In the genomic region with DNA sequence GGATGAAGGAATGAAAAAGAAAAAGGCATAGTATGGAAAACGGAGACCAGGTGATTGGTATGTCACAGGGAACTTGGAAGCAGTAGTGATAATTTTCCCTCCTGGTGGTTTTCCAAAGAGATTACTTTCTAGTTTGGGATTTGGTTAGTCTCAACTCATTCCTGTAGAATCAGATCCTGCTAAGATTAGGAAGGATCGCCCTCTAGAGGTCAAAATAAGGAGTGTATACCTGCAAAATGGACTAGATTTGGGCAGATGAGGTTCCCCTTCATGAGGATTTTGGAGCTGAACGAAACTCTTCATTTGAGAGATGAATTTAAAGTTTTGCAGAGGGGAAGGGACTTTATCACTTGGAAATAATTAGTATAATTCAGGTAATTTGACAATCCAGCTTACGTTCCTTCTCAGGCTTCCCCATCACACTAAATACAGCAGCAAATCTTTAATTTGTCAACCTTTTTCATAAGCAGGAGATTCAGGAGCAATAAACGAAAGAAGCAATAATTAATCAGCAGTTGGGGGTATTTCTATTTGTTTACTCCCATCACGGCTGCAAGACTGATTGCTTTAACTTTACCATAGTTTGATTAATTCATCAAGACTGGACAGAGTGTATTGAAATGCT, we compare ENCODE assay signal across 7 cellular contexts.
DNase-seq lines count a peak whose midpoint lies in the region; ATAC-seq and TF ChIP-seq lines count a peak whose summit lies in the region.

No MANE protein-coding gene starts in this region.

- peak; percentile 69 for ATAC-seq in GM21529 (IDR thresholded peaks at IDR 0.05; ENCODE audit: unreplicated experiment)

- peaks cover 11% of the 10 kb centered on the region for H3K27me3 Mint-ChIP-seq in osteocyte (ENCODE audit: unreplicated experiment)

- H3K4me3 Mint-ChIP-seq in osteocyte (ENCODE audit: unreplicated experiment): no peak overlapping the region

- peak; percentile 84 for TF ChIP-seq CTCF in osteocyte (IDR thresholded peaks at IDR 0.05)

- H3K27ac Mint-ChIP-seq in osteocyte (ENCODE audit: unreplicated experiment): no peak overlapping the region

- H3K36me3 Mint-ChIP-seq in osteocyte (ENCODE audit: unreplicated experiment): no peaks in the 10 kb centered on the region

- no peaks in the 10 kb centered on the region for H3K4me1 Mint-ChIP-seq in osteocyte (ENCODE audit: unreplicated experiment)

- peak; percentile 63 for DNase-seq in EH (ENCODE audit: low read depth)
- peak; percentile 2 for DNase-seq in NCI-H1048 (lab: John Stamatoyannopoulos, UW)
- DNase-seq in T1000 (lab: John Stamatoyannopoulos, UW): peak; percentile 15
- DNase-seq in fibroblast of the conjunctiva (ENCODE audit: low read depth): peak; percentile 37
- DNase-seq in osteocyte (ENCODE audit: extremely low spot score, unreplicated experiment): no peak
- no peak for DNase-seq in stimulated activated CD4-positive, alpha-beta T cell treated with anti-CD3 and anti-CD28 coated beads, Interleukin-15, amount 100 ng/mL, for 24 hours

- no peaks in the 10 kb centered on the region for H3K9me3 Mint-ChIP-seq in osteocyte (ENCODE audit: unreplicated experiment)

Comparison
In these comparisons a context has a peak if more than half of its experiments do, and no peak if none do; other contexts are left out.
1. DNase-seq: peak in EH (single experiment), NCI-H1048 (single experiment), T1000 (single experiment) and fibroblast of the conjunctiva (single experiment); none in osteocyte (single experiment) and stimulated activated CD4-positive, alpha-beta T cell treated with anti-CD3 and anti-CD28 coated beads, Interleukin-15, amount 100 ng/mL, for 24 hours (single experiment).